ENCODE assay signal across 21 cellular contexts in genomic region chr7:41437257-41438196, GRCh38.
DNase-seq lines count a peak whose midpoint lies in the region; TF ChIP-seq lines count a peak whose summit lies in the region.
"Had no signal": no experiment of that assay in that cellular context is flagged by ENCODE, and none has a peak within 500 bp of the region (broad histone marks: within the 10 kb centered on the region; RNA-seq: fewer than 3 reads in every experiment).

No MANE protein-coding gene starts in this region.

- no peak overlapping the region for H3K27ac Mint-ChIP-seq in osteocyte (ENCODE audit: unreplicated experiment)
- H3K27ac Mint-ChIP-seq: activated CD4-positive, alpha-beta T cell treated with anti-CD3 and anti-CD28 coated beads, Interleukin-2, amount 10 ng/mL, durations not matched to agents 24 days and 14 days; CD4-positive, alpha-beta memory T cell; GM23338; natural killer cell treated with Interleukin-12 subunit alpha and Interleukin-12 subunit beta and Interleukin-15 and Interleukin-18, amount 100 ng/mL, for 72 hours; stimulated activated memory B cell treated with anti-CD40 and anti-IgM and Interleukin-4, amounts not matched to agents 10 μg/mL and 1 μg/mL and 100 μg/mL, for 72 hours had no signal

- no TSS peak for BruUV-seq in mammary epithelial cell (replicated peaks; lab: Mats Ljungman, UMichigan)

- no peak overlapping the region for H3K4me3 ChIP-seq in mammary epithelial cell (replicated peaks in 1 of 3; ENCODE audit: insufficient read depth in 1 of 3, low read depth in 2 of 3, low read length in 3 of 3)
- H3K4me3 ChIP-seq: coronary artery, GM23338, left ventricle myocardium inferior, Peyer's patch had no signal

- no peaks in the 10 kb centered on the region for H4K20me1 ChIP-seq in mammary epithelial cell (ENCODE audit: insufficient read depth, low read length)

- CTCF ChIA-PET in mammary epithelial cell (lab: Charles Lee; ENCODE audit: low non-redundant PET): no interaction called here

- in situ Hi-C loops in mammary epithelial cell (cut with MboI; ENCODE audit: low sequenced_read_pairs in 2 of 2): no loop called here

- no peaks in the 10 kb centered on the region for H3K36me3 ChIP-seq in mammary epithelial cell (ENCODE audit: insufficient read depth, low read length)
- H3K36me3 ChIP-seq: left ventricle myocardium inferior, Peyer's patch had no signal

- no peaks in the 10 kb centered on the region for H3K36me3 Mint-ChIP-seq in osteocyte (ENCODE audit: unreplicated experiment)
- H3K36me3 Mint-ChIP-seq: CD4-positive, alpha-beta memory T cell; natural killer cell treated with Interleukin-12 subunit alpha and Interleukin-12 subunit beta and Interleukin-15 and Interleukin-18, amount 100 ng/mL, for 72 hours; stimulated activated memory B cell treated with anti-CD40 and anti-IgM and Interleukin-4, amounts not matched to agents 10 μg/mL and 1 μg/mL and 100 μg/mL, for 72 hours had no signal

- intact Hi-C loops in mammary epithelial cell (cut with micrococcal nuclease) (loop anchor here (5.0 kb wide), 1 partner anchor 320 kb away; no protein-coding TSS in a partner anchor), posterior vena cava (cut with DNase I) (no loop called here)

- no peak overlapping the region for H3K9ac ChIP-seq in mammary epithelial cell (ENCODE audit: insufficient read depth, low read length)

- peaks cover 3% of the 10 kb centered on the region for H3K9me3 Mint-ChIP-seq in osteocyte (ENCODE audit: unreplicated experiment)

- no peaks in the 10 kb centered on the region for H3K9me3 ChIP-seq in mammary epithelial cell (replicated peaks; ENCODE audit: insufficient read depth, low read length)
- H3K9me3 ChIP-seq: Peyer's patch had no signal

- no peaks in the 10 kb centered on the region for H3K27me3 ChIP-seq in mammary epithelial cell (ENCODE audit: insufficient read depth, low read length)
- H3K27me3 ChIP-seq: Peyer's patch had no signal

- DNase-seq in NCI-H2029 (lab: John Stamatoyannopoulos, UW): peak; percentile 4
- no peak for DNase-seq in NCI-H2029 treated with DMSO at 0.1 percent for 48 hours (lab: John Stamatoyannopoulos, UW)
- peak; percentile 88 for DNase-seq in M059J (ENCODE audit: low read depth)
- peak; percentile 62 for DNase-seq in mammary epithelial cell
- DNase-seq in renal cortical epithelial cell (ENCODE audit: low read depth): peak; percentile 73
- no peak for DNase-seq in osteocyte (ENCODE audit: extremely low spot score, unreplicated experiment)
- no peak for DNase-seq in posterior vena cava (ENCODE audit: low spot score)
- DNase-seq in occipital lobe (lab: John Stamatoyannopoulos, UW): no peak
- DNase-seq: activated CD4-positive, alpha-beta T cell treated with anti-CD3 and anti-CD28 coated beads, Interleukin-2, amount 10 ng/mL, durations not matched to agents 24 days and 14 days; activated T-cell treated with anti-CD3 and anti-CD28 coated beads, Interleukin-2, amount 50 U/mL, for 4 hours; CD4-positive, alpha-beta memory T cell; hypothalamus; left ventricle myocardium inferior; NCI-H1417 treated with DMSO at 0.1 percent for 48 hours; NCI-H526; Peyer's patch had no signal

- dilution Hi-C loops in mammary epithelial cell (cut with HindIII; ENCODE audit: low sequenced_read_pairs): no loop called here

- no peak for TF ChIP-seq CTCF in mammary epithelial cell (conservative IDR thresholded peaks at IDR 0.05 in 1 of 2, IDR thresholded peaks at IDR 0.05 in 1 of 2; ENCODE audit: extremely low read depth in 1 of 2, insufficient read depth in 1 of 2, low read depth in 1 of 2, low read length in 2 of 2)
- no peak for TF ChIP-seq CTCF in osteocyte (IDR thresholded peaks at IDR 0.05)

- peak overlapping the region; percentile 31 for H3K27ac ChIP-seq in mammary epithelial cell (ENCODE audit: insufficient read depth, low read depth, low read length)
- H3K27ac ChIP-seq: 22Rv1, coronary artery, left ventricle myocardium inferior, Peyer's patch had no signal

- WGBS in mammary epithelial cell (ENCODE audit: low coverage, missing lambda C conversion rate): 72% methylated on average over 9 of the region's 10 CpGs

- peaks cover 3% of the 10 kb centered on the region for H3K4me1 Mint-ChIP-seq in osteocyte (ENCODE audit: unreplicated experiment)
- H3K4me1 Mint-ChIP-seq: activated CD4-positive, alpha-beta T cell treated with anti-CD3 and anti-CD28 coated beads, Interleukin-2, amount 10 ng/mL, durations not matched to agents 24 days and 14 days; CD4-positive, alpha-beta memory T cell; stimulated activated memory B cell treated with anti-CD40 and anti-IgM and Interleukin-4, amounts not matched to agents 10 μg/mL and 1 μg/mL and 100 μg/mL, for 72 hours had no signal

- no peaks in the 10 kb centered on the region for H3K27me3 Mint-ChIP-seq in osteocyte (ENCODE audit: unreplicated experiment)
- H3K27me3 Mint-ChIP-seq: activated CD4-positive, alpha-beta T cell treated with anti-CD3 and anti-CD28 coated beads, Interleukin-2, amount 10 ng/mL, durations not matched to agents 24 days and 14 days; CD4-positive, alpha-beta memory T cell; natural killer cell treated with Interleukin-12 subunit alpha and Interleukin-12 subunit beta and Interleukin-15 and Interleukin-18, amount 100 ng/mL, for 72 hours; stimulated activated memory B cell treated with anti-CD40 and anti-IgM and Interleukin-4, amounts not matched to agents 10 μg/mL and 1 μg/mL and 100 μg/mL, for 72 hours had no signal

- peaks cover 18% of the 10 kb centered on the region for H3K4me1 ChIP-seq in mammary epithelial cell (ENCODE audit: insufficient read depth, low read length)
- H3K4me1 ChIP-seq: left ventricle myocardium inferior, Peyer's patch had no signal

- H3K4me2 ChIP-seq in mammary epithelial cell (ENCODE audit: insufficient read depth, low read depth, low read length): no peak overlapping the region
- H3K4me2 ChIP-seq: GM23338 had no signal

- H3K79me2 ChIP-seq in mammary epithelial cell (ENCODE audit: insufficient read depth, low read length): no peaks in the 10 kb centered on the region

- no peak overlapping the region for H2AFZ ChIP-seq in mammary epithelial cell (ENCODE audit: low read depth, low read length)
- H2AFZ ChIP-seq: GM23338 had no signal

- H3K4me3 Mint-ChIP-seq in osteocyte (ENCODE audit: unreplicated experiment): no peak overlapping the region
- H3K4me3 Mint-ChIP-seq: activated CD4-positive, alpha-beta T cell treated with anti-CD3 and anti-CD28 coated beads, Interleukin-2, amount 10 ng/mL, durations not matched to agents 24 days and 14 days; activated T-cell treated with anti-CD3 and anti-CD28 coated beads, Interleukin-2, amount 50 U/mL, for 4 hours; CD4-positive, alpha-beta memory T cell; GM23338; natural killer cell treated with Interleukin-12 subunit alpha and Interleukin-12 subunit beta and Interleukin-15 and Interleukin-18, amount 100 ng/mL, for 72 hours; stimulated activated memory B cell treated with anti-CD40 and anti-IgM and Interleukin-4, amounts not matched to agents 10 μg/mL and 1 μg/mL and 100 μg/mL, for 72 hours had no signal

Comparison
In these comparisons a context has a peak if more than half of its experiments do, and no peak if none do; other contexts are left out.
1. DNase-seq: peak in NCI-H2029 (single experiment), M059J (single experiment), mammary epithelial cell (single experiment) and renal cortical epithelial cell (single experiment); none in NCI-H2029 treated with DMSO at 0.1 percent for 48 hours (single experiment), osteocyte (single experiment), posterior vena cava (single experiment) and occipital lobe (single experiment).